In genomic region chr2:106107509-106108131, GRCh38 we compare ENCODE assay signal across 9 cellular contexts.
DNase-seq lines count a peak whose midpoint lies in the region; ATAC-seq lines count a peak whose summit lies in the region.
"Had no signal": no experiment of that assay in that cellular context is flagged by ENCODE, and none has a peak within 500 bp of the region (broad histone marks: within the 10 kb centered on the region; RNA-seq: fewer than 3 reads in every experiment).

No MANE protein-coding gene starts in this region.

- peaks cover 44% of the 10 kb centered on the region for H3K36me3 ChIP-seq in effector memory CD4-positive, alpha-beta T cell (ENCODE audit: control insufficient read depth, insufficient read depth, low read length)

- ATAC-seq in GM19467 (IDR thresholded peaks at IDR 0.05; ENCODE audit: unreplicated experiment), result peak; percentile 52
- ATAC-seq in HG03571 (IDR thresholded peaks at IDR 0.05; ENCODE audit: unreplicated experiment), result peak; percentile 74

- no peaks in the 10 kb centered on the region for H3K4me1 ChIP-seq in effector memory CD4-positive, alpha-beta T cell (ENCODE audit: control insufficient read depth, insufficient read depth, low read length, poor library complexity, severe bottlenecking)

- peak overlapping the region; percentile 64 for H3K27ac ChIP-seq in effector memory CD4-positive, alpha-beta T cell (ENCODE audit: insufficient read depth, low read length, poor library complexity, severe bottlenecking)
- H3K27ac ChIP-seq: HL-60 had no signal

- no peaks in the 10 kb centered on the region for H3K9me3 ChIP-seq in effector memory CD4-positive, alpha-beta T cell (ENCODE audit: control insufficient read depth, low read length)

- in situ Hi-C loops in Caki2 (cut with HindIII; ENCODE audit: low pct_unique_long_range_greater_than_20kb, low sequenced_read_pairs), result no loop called here

- peak; percentile 63 for DNase-seq in Caki2 (ENCODE audit: low read depth)
- DNase-seq in effector memory CD4-positive, alpha-beta T cell, result peak in 2 of 3 donors; percentile 20 to 28
- no peak for DNase-seq in HT-29 (ENCODE audit: low spot score)
- no peak for DNase-seq in GF-D8 (lab: John Stamatoyannopoulos, UW)
- DNase-seq in nucleus accumbens (lab: John Stamatoyannopoulos, UW), result no peak
- no peak for DNase-seq in retina

- no peaks in the 10 kb centered on the region for H3K27me3 ChIP-seq in effector memory CD4-positive, alpha-beta T cell (replicated peaks; ENCODE audit: control insufficient read depth, insufficient read depth, low read length, poor library complexity, severe bottlenecking)

- H3K4me3 ChIP-seq in effector memory CD4-positive, alpha-beta T cell (ENCODE audit: insufficient read depth, low read depth, low read length, poor library complexity, severe bottlenecking), result no peak overlapping the region

Comparison
In these comparisons a context has a peak if more than half of its experiments do, and no peak if none do; other contexts are left out.
1. DNase-seq: peak in Caki2 (single experiment) and effector memory CD4-positive, alpha-beta T cell (2 of 3); none in HT-29 (single experiment), GF-D8 (single experiment), nucleus accumbens (0 of 56) and retina (single experiment).